In the genomic region with DNA sequence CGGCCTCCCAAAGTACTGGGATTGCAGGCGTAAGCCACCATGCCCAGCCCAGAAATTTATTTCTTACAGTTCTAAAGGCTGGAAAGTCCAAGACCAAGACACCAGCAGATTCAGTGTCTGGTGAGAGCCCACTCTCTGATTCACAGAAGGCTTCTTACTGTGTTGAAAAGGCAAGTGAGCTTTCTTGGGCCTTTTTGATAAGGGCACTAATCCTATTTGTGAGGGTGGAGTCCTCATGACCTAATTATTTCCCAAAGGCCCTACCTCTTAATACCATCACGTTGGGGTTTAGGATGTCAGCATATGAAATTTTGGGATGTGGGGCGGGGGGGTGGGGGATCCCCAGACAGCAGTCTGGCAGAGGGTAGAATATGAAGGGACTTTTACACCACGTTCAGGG, we compare ENCODE assay signal across 19 cellular contexts.
"Had no signal": no experiment of that assay in that cellular context is flagged by ENCODE, and none has a peak within 500 bp of the region (broad histone marks: within the 10 kb centered on the region; RNA-seq: fewer than 3 reads in every experiment).

No MANE protein-coding gene starts in this region.

- DNase-seq: activated CD4-positive, alpha-beta T cell treated with anti-CD3 and anti-CD28 coated beads for 1 hour; activated gamma-delta T cell treated with Interleukin-2 at 50 U/mL for 16 hours; adrenal gland; caudate nucleus; dorsolateral prefrontal cortex; endodermal cell; heart left ventricle; left lung; mucosa of descending colon; naive thymus-derived CD4-positive, alpha-beta T cell; stimulated activated naive CD8-positive, alpha-beta T cell treated with anti-CD3 and anti-CD28 coated beads, Interleukin-15, Interleukin-2, amounts not matched to agents 100 U/mL and 50 U/mL, for 24 hours; T-helper 17 cell had no signal

- H3K4me2 ChIP-seq: neural progenitor cell had no signal

- H3K27me3 ChIP-seq: adrenal gland, dorsolateral prefrontal cortex, heart left ventricle, left lung, neural progenitor cell, right atrium auricular region, tibial nerve had no signal

- H3K27ac ChIP-seq: adrenal gland, dorsolateral prefrontal cortex, gastroesophageal sphincter, heart left ventricle, left lung, neural progenitor cell, prostate gland, right atrium auricular region, tibial nerve, VCaP had no signal

- ATAC-seq: activated naive CD4-positive, alpha-beta T cell treated with anti-CD3 and anti-CD28 coated beads, Interleukin-2, amount 50 U/mL, for 72 hours; gastroesophageal sphincter; heart left ventricle; left lung; mucosa of descending colon; naive thymus-derived CD4-positive, alpha-beta T cell; stimulated activated naive CD8-positive, alpha-beta T cell treated with anti-CD3 and anti-CD28 coated beads, Interleukin-15, Interleukin-2, amounts not matched to agents 100 U/mL and 50 U/mL, for 24 hours; T-helper 17 cell had no signal

- H3K9me3 ChIP-seq: adrenal gland, gastroesophageal sphincter, left lung, mucosa of descending colon, prostate gland, right atrium auricular region had no signal

- H3K4me1 ChIP-seq: adrenal gland, gastroesophageal sphincter, heart left ventricle, left lung, neural progenitor cell, prostate gland, right atrium auricular region, tibial nerve had no signal

- H3K4me3 ChIP-seq: adrenal gland, gastroesophageal sphincter, heart left ventricle, left lung, mucosa of descending colon, neural progenitor cell, prostate gland, right atrium auricular region, tibial nerve had no signal

- H3K9ac ChIP-seq: neural progenitor cell had no signal

- H3K36me3 ChIP-seq: adrenal gland, gastroesophageal sphincter, heart left ventricle, left lung, neural progenitor cell, prostate gland, right atrium auricular region, tibial nerve had no signal

- H2AFZ ChIP-seq: neural progenitor cell had no signal
